In genomic region chr4:89539374-89539773, GRCh38 we compare ENCODE assay signal across 12 cellular contexts.
DNase-seq lines count a peak whose midpoint lies in the region; ATAC-seq and TF ChIP-seq lines count a peak whose summit lies in the region.
"Had no signal": no experiment of that assay in that cellular context is flagged by ENCODE, and none has a peak within 500 bp of the region (broad histone marks: within the 10 kb centered on the region; RNA-seq: fewer than 3 reads in every experiment).

No MANE protein-coding gene starts in this region.

- H3K4me1 ChIP-seq in heart left ventricle (no peaks in the 10 kb centered on the region), ascending aorta (no peaks in the 10 kb centered on the region)

- DNase-seq in GM04504 (ENCODE audit: low read depth), result peak; percentile 81
- peak; percentile 48 for DNase-seq in SK-MEL-5 (ENCODE audit: low read depth, low spot score)
- DNase-seq in fibroblast of villous mesenchyme (ENCODE audit: low read depth), result peak; percentile 98
- DNase-seq in stromal cell of bone marrow (ENCODE audit: low read depth), result peak; percentile 47
- no peak for DNase-seq in Calu3
- DNase-seq in heart left ventricle, result no peak
- no peak for DNase-seq in ascending aorta (ENCODE audit: low spot score in 2 of 2)
- DNase-seq: activated CD4-positive, alpha-beta T cell treated with anti-CD3 and anti-CD28 coated beads, Interleukin-2, amount 50 U/mL, for 1 hour; activated effector memory CD4-positive, alpha-beta T cell treated with Interleukin-2 at 50 U/mL for 16 hours; kidney; naive thymus-derived CD8-positive, alpha-beta T cell; substantia nigra had no signal

- H3K27me3 ChIP-seq in heart left ventricle, result no peaks in the 10 kb centered on the region
- H3K27me3 ChIP-seq in ascending aorta, result no peaks in the 10 kb centered on the region

- H3K27ac ChIP-seq in heart left ventricle, result no peak overlapping the region
- H3K27ac ChIP-seq in ascending aorta, result no peak overlapping the region

- in situ Hi-C loops in SK-MEL-5 (cut with HindIII; ENCODE audit: low pct_unique_long_range_greater_than_20kb, low sequenced_read_pairs), result no loop called here

- no peak overlapping the region for H3K4me3 ChIP-seq in fibroblast of villous mesenchyme (ENCODE audit: low read depth, low read length)
- no peak overlapping the region for H3K4me3 ChIP-seq in heart left ventricle
- H3K4me3 ChIP-seq in ascending aorta, result no peak overlapping the region

- no peak overlapping the region for H3K27ac Mint-ChIP-seq in Calu3 (ENCODE audit: unreplicated experiment)
- H3K27ac Mint-ChIP-seq: naive thymus-derived CD8-positive, alpha-beta T cell had no signal

- intact Hi-C loops in Calu3 (cut with micrococcal nuclease; ENCODE audit: unreplicated experiment), result loop anchor here (5.0 kb wide), 1 partner anchor 37 kb away; no protein-coding TSS in a partner anchor
- intact Hi-C loops in heart left ventricle (cut with DNase I), result no loop called here
- intact Hi-C loops in ascending aorta (cut with DNase I), result no loop called here

- CTCF ChIA-PET in Calu3 (lab: Charles Lee), result interaction anchor here (0.7 kb wide), 1 partner anchor 1553 kb away, joined by 3 read pairs; no protein-coding TSS in a partner anchor

- H3K36me3 ChIP-seq in heart left ventricle (no peaks in the 10 kb centered on the region), ascending aorta (no peaks in the 10 kb centered on the region)

- TF ChIP-seq POLR2A in heart left ventricle (IDR thresholded peaks at IDR 0.05), result no peak

- peaks cover 15% of the 10 kb centered on the region for H3K4me1 Mint-ChIP-seq in Calu3 (ENCODE audit: low read depth, unreplicated experiment)
- H3K4me1 Mint-ChIP-seq: naive thymus-derived CD8-positive, alpha-beta T cell had no signal

- peaks cover 2% of the 10 kb centered on the region for H3K9me3 Mint-ChIP-seq in Calu3 (ENCODE audit: low read depth, unreplicated experiment)

- H3K27me3 Mint-ChIP-seq in Calu3 (ENCODE audit: unreplicated experiment), result no peaks in the 10 kb centered on the region

- no peaks in the 10 kb centered on the region for H3K36me3 Mint-ChIP-seq in Calu3 (ENCODE audit: insufficient read depth, unreplicated experiment)

- H3K4me3 Mint-ChIP-seq in Calu3 (ENCODE audit: low read depth, unreplicated experiment), result no peak overlapping the region
- H3K4me3 Mint-ChIP-seq: naive thymus-derived CD8-positive, alpha-beta T cell had no signal

- BruUV-seq in Calu3 (replicated peaks; lab: Mats Ljungman, UMichigan), result no TSS peak

- H3K9me3 ChIP-seq in heart left ventricle (peaks cover 0 to 18% (median 1%) of the 10 kb centered on the region in 12 donors), ascending aorta (no peaks in the 10 kb centered on the region)

- ATAC-seq in heart left ventricle, result no peak
- ATAC-seq: naive thymus-derived CD8-positive, alpha-beta T cell had no signal

- TF ChIP-seq CTCF in fibroblast of villous mesenchyme (IDR thresholded peaks at IDR 0.05; ENCODE audit: insufficient read depth, low read depth, low read length), result no peak
- TF ChIP-seq CTCF in Calu3 (IDR thresholded peaks at IDR 0.05; ENCODE audit: unreplicated experiment), result no peak
- no peak for TF ChIP-seq CTCF in heart left ventricle (IDR thresholded peaks at IDR 0.05)
- TF ChIP-seq CTCF in ascending aorta (IDR thresholded peaks at IDR 0.05), result no peak

- 68 to 81% (median 74%) methylated on average over 3 of the region's 3 CpGs for WGBS in heart left ventricle, 4 donors

Comparison
In these comparisons a context has a peak if more than half of its experiments do, and no peak if none do; other contexts are left out.
1. DNase-seq: peak in GM04504 (single experiment), SK-MEL-5 (single experiment), fibroblast of villous mesenchyme (single experiment) and stromal cell of bone marrow (single experiment); none in Calu3 (single experiment), heart left ventricle (0 of 5) and ascending aorta (0 of 2).